8 cellular contexts compared by ENCODE assay signal in the genomic region with DNA sequence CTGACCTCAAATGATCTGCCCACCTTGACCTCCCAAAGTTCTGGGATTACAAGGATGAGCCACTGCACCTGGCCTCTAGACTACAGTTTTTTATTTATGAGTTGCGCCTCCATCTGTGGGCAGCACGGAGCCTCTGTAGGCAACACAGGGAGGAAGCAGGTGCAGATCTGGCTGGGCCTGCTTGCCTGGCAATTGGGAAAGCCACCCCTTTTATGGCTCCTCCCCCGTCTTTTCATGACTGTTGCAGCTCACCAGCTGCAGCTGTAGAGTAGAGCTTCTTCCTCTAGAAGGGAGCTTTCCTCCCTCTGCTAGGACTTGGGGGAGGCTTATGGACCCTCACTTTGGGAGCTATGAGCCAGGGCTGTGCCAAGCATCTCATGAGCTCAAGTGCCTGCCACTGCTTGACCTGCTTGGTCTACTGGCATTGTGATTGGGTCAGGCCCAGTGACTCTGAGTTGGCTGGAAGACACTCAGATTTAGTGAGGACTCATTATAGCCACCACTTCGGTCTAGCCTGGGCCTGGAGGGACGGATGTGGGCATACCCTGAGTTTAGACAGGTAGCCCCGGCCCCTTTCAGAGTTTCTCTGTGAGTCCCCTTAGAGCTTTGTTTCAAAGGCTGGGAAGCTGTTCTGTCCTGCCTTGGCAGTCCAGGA. TPM values are rescaled to one million over a fixed set of nuclear protein-coding genes. Genes with fewer than 3 reads are reported as not detected.
DNase-seq lines count a peak whose midpoint lies in the region; ATAC-seq and TF ChIP-seq lines count a peak whose summit lies in the region.

No MANE protein-coding gene starts in this region.

- peaks cover 65 to 78% of the 10 kb centered on the region in 2 donors for H3K4me1 ChIP-seq in gastrocnemius medialis
- peaks cover 4% of the 10 kb centered on the region for H3K4me1 ChIP-seq in effector memory CD4-positive, alpha-beta T cell (ENCODE audit: control insufficient read depth, insufficient read depth, low read length, poor library complexity, severe bottlenecking)

- no peak overlapping the region for H3K4me3 Mint-ChIP-seq in activated T-helper 17 cell treated with anti-CD3 and anti-CD28 coated beads, Interleukin-2, amount 50 U/mL, for 72 hours

- TF ChIP-seq POLR2A in gastrocnemius medialis (IDR thresholded peaks at IDR 0.05) = peak; percentile 32 to 63

- no peaks in the 10 kb centered on the region for H3K27me3 ChIP-seq in gastrocnemius medialis
- H3K27me3 ChIP-seq in effector memory CD4-positive, alpha-beta T cell (replicated peaks; ENCODE audit: control insufficient read depth, insufficient read depth, low read length, poor library complexity, severe bottlenecking) = no peaks in the 10 kb centered on the region

- peaks cover 0 to 53% of the 10 kb centered on the region in 2 donors for H3K36me3 ChIP-seq in gastrocnemius medialis
- H3K36me3 ChIP-seq in effector memory CD4-positive, alpha-beta T cell (ENCODE audit: control insufficient read depth, insufficient read depth, low read length) = peaks cover 24% of the 10 kb centered on the region

- in situ Hi-C loops in T47D (cut with HindIII; ENCODE audit: low pct_unique_long_range_greater_than_20kb, low sequenced_read_pairs) (no loop called here), gastrocnemius medialis (cut with MboI; ENCODE audit: low sequenced_read_pairs in 4 of 4) (loop anchor here in 2 of 4 donors (5.0 kb wide), 1 partner anchor 70 kb away; no protein-coding TSS in a partner anchor)

- peaks cover 28% of the 10 kb centered on the region for H3K36me3 Mint-ChIP-seq in activated T-helper 17 cell treated with anti-CD3 and anti-CD28 coated beads, Interleukin-2, amount 50 U/mL, for 72 hours (ENCODE audit: low read depth)

- DNase-seq in AG08395 (ENCODE audit: low spot score) = peak; percentile 22
- DNase-seq in LHCN-M2 (ENCODE audit: low read depth) = peak; percentile 79
- DNase-seq in T47D (ENCODE audit: low read depth in 1 of 2, low spot score in 1 of 2) = peak; percentile 55 to 83
- peak; percentile 82 to 92 for DNase-seq in gastrocnemius medialis
- DNase-seq in central memory CD4-positive, alpha-beta T cell = no peak
- no peak for DNase-seq in effector memory CD4-positive, alpha-beta T cell

- no peaks in the 10 kb centered on the region for H3K27me3 Mint-ChIP-seq in activated T-helper 17 cell treated with anti-CD3 and anti-CD28 coated beads, Interleukin-2, amount 50 U/mL, for 72 hours

- H3K27ac Mint-ChIP-seq in activated T-helper 17 cell treated with anti-CD3 and anti-CD28 coated beads, Interleukin-2, amount 50 U/mL, for 72 hours = no peak overlapping the region

- intact Hi-C loops in gastrocnemius medialis (cut with DNase I; ENCODE audit: low total_unique reads) = no loop called here

- peak overlapping the region; percentile 95 to 100 (median 99) for H3K27ac ChIP-seq in gastrocnemius medialis
- no peak overlapping the region for H3K27ac ChIP-seq in effector memory CD4-positive, alpha-beta T cell (ENCODE audit: insufficient read depth, low read length, poor library complexity, severe bottlenecking)

- H3K9me3 Mint-ChIP-seq in activated T-helper 17 cell treated with anti-CD3 and anti-CD28 coated beads, Interleukin-2, amount 50 U/mL, for 72 hours = no peaks in the 10 kb centered on the region

- ATAC-seq in GM18909 (IDR thresholded peaks at IDR 0.05; ENCODE audit: poor library complexity, unreplicated experiment) = peak; percentile 51
- peak; percentile 19 to 59 for ATAC-seq in gastrocnemius medialis
- ATAC-seq in activated T-helper 17 cell treated with anti-CD3 and anti-CD28 coated beads, Interleukin-2, amount 50 U/mL, for 72 hours (replicated peaks) = no peak

- H3K4me1 Mint-ChIP-seq in activated T-helper 17 cell treated with anti-CD3 and anti-CD28 coated beads, Interleukin-2, amount 50 U/mL, for 72 hours = no peaks in the 10 kb centered on the region

- H3K9me3 ChIP-seq in gastrocnemius medialis = no peaks in the 10 kb centered on the region
- no peaks in the 10 kb centered on the region for H3K9me3 ChIP-seq in effector memory CD4-positive, alpha-beta T cell (ENCODE audit: control insufficient read depth, low read length)

- H3K4me3 ChIP-seq in gastrocnemius medialis = no peak overlapping the region
- H3K4me3 ChIP-seq in effector memory CD4-positive, alpha-beta T cell (ENCODE audit: insufficient read depth, low read depth, low read length, poor library complexity, severe bottlenecking) = no peak overlapping the region

- no peak for TF ChIP-seq CTCF in gastrocnemius medialis (IDR thresholded peaks at IDR 0.05 in 4 of 5, conservative IDR thresholded peaks at IDR 0.05 in 1 of 5)

RNA-seq across cellular contexts. Expression of a gene that starts 6.9 kb away (rescaled TPM):
- total RNA-seq in LHCN-M2 (2014; rRNA removed) (14.9 and 19.3 TPM in 2 replicates), gastrocnemius medialis (100 to 1,000 TPM in 3 of 4 donors, 10 to 100 TPM in 1; 97.3 to 205 (median 117) TPM)
- polyA plus RNA-seq in LHCN-M2 (2012) = 15.6 TPM
- 10 to 100 TPM; 65.6 to 99.0 TPM for total RNA-seq in activated T-helper 17 cell treated with anti-CD3 and anti-CD28 coated beads, Interleukin-2, amount 50 U/mL, for 72 hours

RNA-seq across cellular contexts. Expression of a gene that starts 12.2 kb away (rescaled TPM):
- 24.0 and 31.1 TPM in 2 replicates for total RNA-seq in LHCN-M2 (2014; rRNA removed)
- polyA plus RNA-seq in LHCN-M2 (2012) = 27.8 TPM
- 10 to 100 TPM; 67.8 to 91.3 (median 84.8) TPM for total RNA-seq in gastrocnemius medialis
- 10 to 100 TPM; 11.2 to 15.5 TPM for total RNA-seq in activated T-helper 17 cell treated with anti-CD3 and anti-CD28 coated beads, Interleukin-2, amount 50 U/mL, for 72 hours

RNA-seq across cellular contexts. Expression of a gene that starts 21.5 kb away (rescaled TPM):
- total RNA-seq in LHCN-M2 (2014; rRNA removed) = 0.13 TPM in 1 of 2 replicates, not detected in the other
- 0.10 TPM for polyA plus RNA-seq in LHCN-M2 (2012)
- total RNA-seq in gastrocnemius medialis = under 1 TPM in 3 of 4 donors, not detected in 1; 0.11 to 0.51 (median 0.13) TPM
- total RNA-seq in activated T-helper 17 cell treated with anti-CD3 and anti-CD28 coated beads, Interleukin-2, amount 50 U/mL, for 72 hours = under 1 TPM; 0.13 to 0.15 TPM

RNA-seq across cellular contexts. Expression of a gene that starts 53.4 kb away (rescaled TPM):
- 12.0 and 12.1 TPM in 2 replicates for total RNA-seq in LHCN-M2 (2014; rRNA removed)
- 8.2 TPM for polyA plus RNA-seq in LHCN-M2 (2012)
- 1 to 10 TPM; 5.0 to 8.8 (median 7.3) TPM for total RNA-seq in gastrocnemius medialis
- total RNA-seq in activated T-helper 17 cell treated with anti-CD3 and anti-CD28 coated beads, Interleukin-2, amount 50 U/mL, for 72 hours = 10 to 100 TPM; 21.3 to 21.8 TPM

RNA-seq across cellular contexts. Expression of a gene that starts 53.4 kb away (rescaled TPM):
- total RNA-seq in LHCN-M2 (2014; rRNA removed) (64.6 and 65.0 TPM in 2 replicates), gastrocnemius medialis (10 to 100 TPM; 22.2 to 41.0 (median 32.8) TPM)
- polyA plus RNA-seq in LHCN-M2 (2012) = 34.8 TPM
- 10 to 100 TPM; 53.3 to 57.8 TPM for total RNA-seq in activated T-helper 17 cell treated with anti-CD3 and anti-CD28 coated beads, Interleukin-2, amount 50 U/mL, for 72 hours

Comparison
In these comparisons a context has a peak if more than half of its experiments do, and no peak if none do; other contexts are left out.
1. DNase-seq: peak in AG08395 (single experiment), LHCN-M2 (single experiment), T47D (2 of 2) and gastrocnemius medialis (2 of 2); none in central memory CD4-positive, alpha-beta T cell (single experiment) and effector memory CD4-positive, alpha-beta T cell (0 of 3).